10 cellular contexts compared by ENCODE assay signal in the genomic region with DNA sequence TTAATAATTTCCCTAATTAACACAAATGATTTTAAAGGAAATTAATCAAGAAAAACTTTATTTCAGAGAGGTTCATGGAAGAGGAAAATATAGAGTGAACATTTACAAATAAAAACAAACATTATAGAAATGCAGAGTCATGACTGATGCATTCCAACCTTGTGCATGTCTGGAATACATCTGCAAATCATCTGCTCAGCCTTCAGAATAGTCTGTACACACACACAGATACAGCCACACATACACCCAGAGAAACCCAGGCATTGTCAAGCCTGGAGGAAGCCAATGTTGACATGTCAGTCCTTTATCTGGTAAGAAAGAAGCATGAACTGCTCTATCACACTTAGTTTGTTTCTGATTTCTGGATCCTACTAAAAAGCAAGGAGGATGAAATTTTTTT.
A peak's percentile ranks its signal among the peaks of the same experiment; 100 is the strongest.
DNase-seq lines count a peak whose midpoint lies in the region; ATAC-seq and FAIRE-seq lines count a peak whose summit lies in the region.
"Had no signal": no experiment of that assay in that cellular context is flagged by ENCODE, and none has a peak within 500 bp of the region (broad histone marks: within the 10 kb centered on the region; RNA-seq: fewer than 3 reads in every experiment).

No MANE protein-coding gene starts in this region.

- FAIRE-seq in HTR-8/SVneo (lab: Jason Lieb, UNC), result no peak
- FAIRE-seq: G401.6 had no signal

- ATAC-seq in left cardiac atrium (peak; percentile 72 to 84), HG03045 (IDR thresholded peaks at IDR 0.05; ENCODE audit: unreplicated experiment) (no peak)

- H3K4me3 ChIP-seq in skin epidermis, result no peak overlapping the region

- DNase-seq in EL, result peak; percentile 71
- peak; percentile 95 for DNase-seq in amniotic epithelial cell (ENCODE audit: low read depth)
- no peak for DNase-seq in left cardiac atrium
- no peak for DNase-seq in HTR-8/SVneo (ENCODE audit: insufficient read length, low spot score)
- DNase-seq in NOMO-1 treated with DMSO at 0.1 percent for 48 hours (lab: John Stamatoyannopoulos, UW; ENCODE audit: unreplicated experiment), result no peak
- no peak for DNase-seq in midbrain (lab: John Stamatoyannopoulos, UW)
- DNase-seq: NCI-H1092 treated with DMSO at 0.1 percent for 48 hours had no signal

- H3K27ac ChIP-seq in skin epidermis, result peak overlapping the region in 14 of 21 experiments; percentile 10 to 70 (median 36)

- intact Hi-C loops in left cardiac atrium (cut with DNase I), result loop anchor here in 1 of 2 donors (10.0 kb wide), 1 partner anchor 565 kb away; no protein-coding TSS in a partner anchor

Comparison
In these comparisons a context has a peak if more than half of its experiments do, and no peak if none do; other contexts are left out.
1. DNase-seq: peak in EL (single experiment) and amniotic epithelial cell (single experiment); none in left cardiac atrium (single experiment), HTR-8/SVneo (single experiment), NOMO-1 treated with DMSO at 0.1 percent for 48 hours (single experiment) and midbrain (single experiment).